In the genomic region with DNA sequence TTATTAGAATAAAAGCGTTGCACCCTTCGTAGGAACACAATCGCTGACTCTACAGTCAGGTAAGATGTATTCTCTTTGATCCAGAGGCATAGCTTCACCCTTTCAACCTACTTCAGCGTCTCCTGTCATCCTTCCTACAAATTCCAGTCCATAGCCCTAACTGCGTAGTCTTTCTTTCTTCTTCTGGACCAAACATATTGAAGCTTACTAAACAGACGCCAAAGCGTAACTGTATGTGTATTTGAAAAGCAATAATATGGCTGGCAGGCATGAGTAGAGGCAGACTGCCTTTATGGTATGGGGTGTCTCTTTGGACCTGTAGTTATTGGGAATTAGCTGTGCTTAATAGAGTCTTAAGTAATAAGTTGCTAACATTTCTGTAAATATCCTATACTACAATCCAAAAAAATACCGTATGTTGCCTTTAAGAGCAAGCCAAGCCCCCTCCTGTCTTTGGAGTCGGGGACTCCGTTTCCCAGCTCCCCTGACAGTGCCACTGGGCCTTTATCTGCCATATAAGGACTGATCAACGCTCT, we compare ENCODE assay signal across 1 cellular context.
TF ChIP-seq lines count a peak whose summit lies in the region.

No MANE protein-coding gene starts in this region.

TF ChIP-seq in WTC11, 78 proteins besides CTCF, POLR2A, EP300 and RAD21 (continued from another document):
- TF ChIP-seq, protein P1, sequence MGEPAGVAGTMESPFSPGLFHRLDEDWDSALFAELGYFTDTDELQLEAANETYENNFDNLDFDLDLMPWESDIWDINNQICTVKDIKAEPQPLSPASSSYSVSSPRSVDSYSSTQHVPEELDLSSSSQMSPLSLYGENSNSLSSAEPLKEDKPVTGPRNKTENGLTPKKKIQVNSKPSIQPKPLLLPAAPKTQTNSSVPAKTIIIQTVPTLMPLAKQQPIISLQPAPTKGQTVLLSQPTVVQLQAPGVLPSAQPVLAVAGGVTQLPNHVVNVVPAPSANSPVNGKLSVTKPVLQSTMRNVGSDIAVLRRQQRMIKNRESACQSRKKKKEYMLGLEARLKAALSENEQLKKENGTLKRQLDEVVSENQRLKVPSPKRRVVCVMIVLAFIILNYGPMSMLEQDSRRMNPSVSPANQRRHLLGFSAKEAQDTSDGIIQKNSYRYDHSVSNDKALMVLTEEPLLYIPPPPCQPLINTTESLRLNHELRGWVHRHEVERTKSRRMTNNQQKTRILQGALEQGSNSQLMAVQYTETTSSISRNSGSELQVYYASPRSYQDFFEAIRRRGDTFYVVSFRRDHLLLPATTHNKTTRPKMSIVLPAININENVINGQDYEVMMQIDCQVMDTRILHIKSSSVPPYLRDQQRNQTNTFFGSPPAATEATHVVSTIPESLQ (CRISPR knock-in tag; IDR thresholded peaks at IDR 0.05): no peak
- TF ChIP-seq TP53 (CRISPR knock-in tag; IDR thresholded peaks at IDR 0.05): no peak
- TF ChIP-seq, protein P2, sequence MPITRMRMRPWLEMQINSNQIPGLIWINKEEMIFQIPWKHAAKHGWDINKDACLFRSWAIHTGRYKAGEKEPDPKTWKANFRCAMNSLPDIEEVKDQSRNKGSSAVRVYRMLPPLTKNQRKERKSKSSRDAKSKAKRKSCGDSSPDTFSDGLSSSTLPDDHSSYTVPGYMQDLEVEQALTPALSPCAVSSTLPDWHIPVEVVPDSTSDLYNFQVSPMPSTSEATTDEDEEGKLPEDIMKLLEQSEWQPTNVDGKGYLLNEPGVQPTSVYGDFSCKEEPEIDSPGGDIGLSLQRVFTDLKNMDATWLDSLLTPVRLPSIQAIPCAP (CRISPR knock-in tag; IDR thresholded peaks at IDR 0.05): no peak
- TF ChIP-seq FOXP1 (CRISPR knock-in tag; IDR thresholded peaks at IDR 0.05; ENCODE audit: borderline replicate concordance): no peak
- TF ChIP-seq PRRX2 (CRISPR knock-in tag; IDR thresholded peaks at IDR 0.05): no peak
- no peak for TF ChIP-seq CREM (CRISPR knock-in tag; IDR thresholded peaks at IDR 0.05)
- no peak for TF ChIP-seq ZBTB21 (CRISPR knock-in tag; IDR thresholded peaks at IDR 0.05; ENCODE audit: borderline replicate concordance)
- TF ChIP-seq, protein P3, sequence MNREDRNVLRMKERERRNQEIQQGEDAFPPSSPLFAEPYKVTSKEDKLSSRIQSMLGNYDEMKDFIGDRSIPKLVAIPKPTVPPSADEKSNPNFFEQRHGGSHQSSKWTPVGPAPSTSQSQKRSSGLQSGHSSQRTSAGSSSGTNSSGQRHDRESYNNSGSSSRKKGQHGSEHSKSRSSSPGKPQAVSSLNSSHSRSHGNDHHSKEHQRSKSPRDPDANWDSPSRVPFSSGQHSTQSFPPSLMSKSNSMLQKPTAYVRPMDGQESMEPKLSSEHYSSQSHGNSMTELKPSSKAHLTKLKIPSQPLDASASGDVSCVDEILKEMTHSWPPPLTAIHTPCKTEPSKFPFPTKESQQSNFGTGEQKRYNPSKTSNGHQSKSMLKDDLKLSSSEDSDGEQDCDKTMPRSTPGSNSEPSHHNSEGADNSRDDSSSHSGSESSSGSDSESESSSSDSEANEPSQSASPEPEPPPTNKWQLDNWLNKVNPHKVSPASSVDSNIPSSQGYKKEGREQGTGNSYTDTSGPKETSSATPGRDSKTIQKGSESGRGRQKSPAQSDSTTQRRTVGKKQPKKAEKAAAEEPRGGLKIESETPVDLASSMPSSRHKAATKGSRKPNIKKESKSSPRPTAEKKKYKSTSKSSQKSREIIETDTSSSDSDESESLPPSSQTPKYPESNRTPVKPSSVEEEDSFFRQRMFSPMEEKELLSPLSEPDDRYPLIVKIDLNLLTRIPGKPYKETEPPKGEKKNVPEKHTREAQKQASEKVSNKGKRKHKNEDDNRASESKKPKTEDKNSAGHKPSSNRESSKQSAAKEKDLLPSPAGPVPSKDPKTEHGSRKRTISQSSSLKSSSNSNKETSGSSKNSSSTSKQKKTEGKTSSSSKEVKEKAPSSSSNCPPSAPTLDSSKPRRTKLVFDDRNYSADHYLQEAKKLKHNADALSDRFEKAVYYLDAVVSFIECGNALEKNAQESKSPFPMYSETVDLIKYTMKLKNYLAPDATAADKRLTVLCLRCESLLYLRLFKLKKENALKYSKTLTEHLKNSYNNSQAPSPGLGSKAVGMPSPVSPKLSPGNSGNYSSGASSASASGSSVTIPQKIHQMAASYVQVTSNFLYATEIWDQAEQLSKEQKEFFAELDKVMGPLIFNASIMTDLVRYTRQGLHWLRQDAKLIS (CRISPR knock-in tag; IDR thresholded peaks at IDR 0.05; ENCODE audit: borderline replicate concordance): no peak
- TF ChIP-seq NFYB (CRISPR knock-in tag; conservative IDR thresholded peaks at IDR 0.05; ENCODE audit: low read depth): no peak
- TF ChIP-seq RORB (CRISPR knock-in tag; IDR thresholded peaks at IDR 0.05): no peak
- no peak for TF ChIP-seq ZNF219 (CRISPR knock-in tag; IDR thresholded peaks at IDR 0.05; ENCODE audit: borderline replicate concordance)
- TF ChIP-seq MXD4 (CRISPR knock-in tag; IDR thresholded peaks at IDR 0.05; ENCODE audit: borderline replicate concordance): no peak
- TF ChIP-seq, protein P4, sequence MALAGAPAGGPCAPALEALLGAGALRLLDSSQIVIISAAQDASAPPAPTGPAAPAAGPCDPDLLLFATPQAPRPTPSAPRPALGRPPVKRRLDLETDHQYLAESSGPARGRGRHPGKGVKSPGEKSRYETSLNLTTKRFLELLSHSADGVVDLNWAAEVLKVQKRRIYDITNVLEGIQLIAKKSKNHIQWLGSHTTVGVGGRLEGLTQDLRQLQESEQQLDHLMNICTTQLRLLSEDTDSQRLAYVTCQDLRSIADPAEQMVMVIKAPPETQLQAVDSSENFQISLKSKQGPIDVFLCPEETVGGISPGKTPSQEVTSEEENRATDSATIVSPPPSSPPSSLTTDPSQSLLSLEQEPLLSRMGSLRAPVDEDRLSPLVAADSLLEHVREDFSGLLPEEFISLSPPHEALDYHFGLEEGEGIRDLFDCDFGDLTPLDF (CRISPR knock-in tag; IDR thresholded peaks at IDR 0.05): no peak
- TF ChIP-seq ZNF396 (CRISPR knock-in tag; IDR thresholded peaks at IDR 0.05; ENCODE audit: borderline replicate concordance): no peak
- no peak for TF ChIP-seq FOXK1 (CRISPR knock-in tag; IDR thresholded peaks at IDR 0.05)
